8 cellular contexts compared by ENCODE assay signal in the genomic region with DNA sequence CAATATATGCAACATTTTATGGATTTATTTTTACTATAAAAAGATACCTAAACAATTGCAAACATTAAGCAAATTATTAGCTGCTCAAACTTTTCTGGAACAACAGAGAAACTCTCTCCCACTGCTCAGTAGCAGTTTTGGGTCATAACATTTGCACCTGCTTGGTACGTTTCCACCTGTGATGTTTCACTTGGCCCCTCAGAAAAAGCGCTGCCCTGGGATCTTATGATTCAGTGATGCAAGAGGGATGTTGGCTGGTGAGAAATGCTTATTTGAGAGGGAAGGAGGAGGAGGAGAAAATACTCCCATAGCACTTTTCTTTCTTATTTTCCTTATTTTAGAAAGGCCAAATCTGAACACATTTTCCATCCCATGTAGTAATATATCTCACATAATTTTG. TPM values are rescaled to one million over a fixed set of nuclear protein-coding genes. Genes with fewer than 3 reads are reported as not detected.
DNase-seq lines count a peak whose midpoint lies in the region; ATAC-seq and TF ChIP-seq lines count a peak whose summit lies in the region.

No MANE protein-coding gene starts in this region.

- POLR2A ChIA-PET in activated naive CD8-positive, alpha-beta T cell treated with anti-CD3 and anti-CD28 coated beads, Interleukin-2, amount 10 ng/mL, durations not matched to agents 7 days and 5 days (lab: Charles Lee), result interaction anchor here (1.3 to 2.2 kb wide), 3 partner anchors 17 to 45 kb away, joined by 5 to 13 read pairs (median 10); a partner anchor contains a TSS

- H3K4me3 ChIP-seq in left lung, result peak overlapping the region in 1 of 2 donors; percentile 68
- peak overlapping the region; percentile 75 to 83 for H3K4me3 ChIP-seq in stomach smooth muscle (ENCODE audit: low read length in 2 of 2)

- peak overlapping the region; percentile 89 for H3K4me3 Mint-ChIP-seq in T-helper 1 cell treated with Interleukin-12 subunit alpha and Interleukin-12 subunit beta and Interleukin-4 antibody, amounts not matched to agents 30 μg/mL and 1 μg/mL, for 36 hours
- H3K4me3 Mint-ChIP-seq in activated naive CD8-positive, alpha-beta T cell treated with anti-CD3 and anti-CD28 coated beads, Interleukin-2, amount 10 ng/mL, durations not matched to agents 7 days and 5 days, result peak overlapping the region; percentile 78

- peaks cover 46% of the 10 kb centered on the region for H3K4me1 Mint-ChIP-seq in T-helper 1 cell treated with Interleukin-12 subunit alpha and Interleukin-12 subunit beta and Interleukin-4 antibody, amounts not matched to agents 30 μg/mL and 1 μg/mL, for 36 hours (ENCODE audit: low read depth)
- H3K4me1 Mint-ChIP-seq in activated naive CD8-positive, alpha-beta T cell treated with anti-CD3 and anti-CD28 coated beads, Interleukin-2, amount 10 ng/mL, durations not matched to agents 7 days and 5 days, result peaks cover 55% of the 10 kb centered on the region

- H3K27ac Mint-ChIP-seq in T-helper 1 cell treated with Interleukin-12 subunit alpha and Interleukin-12 subunit beta and Interleukin-4 antibody, amounts not matched to agents 30 μg/mL and 1 μg/mL, for 36 hours, result peak overlapping the region; percentile 41
- H3K27ac Mint-ChIP-seq in activated naive CD8-positive, alpha-beta T cell treated with anti-CD3 and anti-CD28 coated beads, Interleukin-2, amount 10 ng/mL, durations not matched to agents 7 days and 5 days, result peak overlapping the region; percentile 99

- H3K27ac ChIP-seq in left lung (peak overlapping the region; percentile 89 to 91), stomach smooth muscle (ENCODE audit: low read length) (peak overlapping the region; percentile 91)

- H3K27me3 ChIP-seq in left lung (no peaks in the 10 kb centered on the region), stomach smooth muscle (ENCODE audit: control insufficient read depth in 1 of 2, insufficient read depth in 2 of 2, low read length in 2 of 2) (no peaks in the 10 kb centered on the region)

- intact Hi-C loops in left lung (cut with DNase I), result loop anchor here in 1 of 2 donors (10.0 kb wide), 2 partner anchors 136 to 576 kb away; no protein-coding TSS in a partner anchor

- no peaks in the 10 kb centered on the region for H3K36me3 ChIP-seq in left lung
- no peaks in the 10 kb centered on the region for H3K36me3 ChIP-seq in stomach smooth muscle (ENCODE audit: control insufficient read depth in 2 of 2, insufficient read depth in 2 of 2, low read length in 2 of 2)

- peaks cover 19% of the 10 kb centered on the region for H3K36me3 Mint-ChIP-seq in T-helper 1 cell treated with Interleukin-12 subunit alpha and Interleukin-12 subunit beta and Interleukin-4 antibody, amounts not matched to agents 30 μg/mL and 1 μg/mL, for 36 hours (ENCODE audit: low read depth)
- H3K36me3 Mint-ChIP-seq in activated naive CD8-positive, alpha-beta T cell treated with anti-CD3 and anti-CD28 coated beads, Interleukin-2, amount 10 ng/mL, durations not matched to agents 7 days and 5 days, result peaks cover 22% of the 10 kb centered on the region

- H3K4me1 ChIP-seq in left lung, result peaks cover 12 to 29% of the 10 kb centered on the region in 2 donors
- peaks cover 24% of the 10 kb centered on the region for H3K4me1 ChIP-seq in stomach smooth muscle (ENCODE audit: control insufficient read depth, insufficient read depth, low read length)

- H3K27me3 Mint-ChIP-seq in T-helper 1 cell treated with Interleukin-12 subunit alpha and Interleukin-12 subunit beta and Interleukin-4 antibody, amounts not matched to agents 30 μg/mL and 1 μg/mL, for 36 hours (ENCODE audit: low read depth), result no peaks in the 10 kb centered on the region
- no peaks in the 10 kb centered on the region for H3K27me3 Mint-ChIP-seq in activated naive CD8-positive, alpha-beta T cell treated with anti-CD3 and anti-CD28 coated beads, Interleukin-2, amount 10 ng/mL, durations not matched to agents 7 days and 5 days

- TF ChIP-seq CTCF in left lung (IDR thresholded peaks at IDR 0.05), result no peak

- no peaks in the 10 kb centered on the region for H3K9me3 Mint-ChIP-seq in T-helper 1 cell treated with Interleukin-12 subunit alpha and Interleukin-12 subunit beta and Interleukin-4 antibody, amounts not matched to agents 30 μg/mL and 1 μg/mL, for 36 hours
- peaks cover 4% of the 10 kb centered on the region for H3K9me3 Mint-ChIP-seq in activated naive CD8-positive, alpha-beta T cell treated with anti-CD3 and anti-CD28 coated beads, Interleukin-2, amount 10 ng/mL, durations not matched to agents 7 days and 5 days

- no peak for DNase-seq in T-helper 1 cell
- DNase-seq in activated naive CD8-positive, alpha-beta T cell treated with anti-CD3 and anti-CD28 coated beads, Interleukin-2, amount 10 ng/mL, durations not matched to agents 7 days and 5 days, result no peak
- no peak for DNase-seq in left lung
- DNase-seq in NCI-H1694 treated with DMSO at 0.1 percent for 48 hours (lab: John Stamatoyannopoulos, UW), result no peak
- no peak for DNase-seq in MV-4-11 (lab: John Stamatoyannopoulos, UW)
- DNase-seq in foreskin melanocyte, result no peak

- ATAC-seq in activated naive CD8-positive, alpha-beta T cell treated with anti-CD3 and anti-CD28 coated beads, Interleukin-2, amount 10 ng/mL, durations not matched to agents 7 days and 5 days (ENCODE audit: low read depth), result no peak
- no peak for ATAC-seq in left lung

- peak overlapping the region in 1 of 2 donors; percentile 89 for H3K9ac ChIP-seq in stomach smooth muscle (ENCODE audit: low read length in 2 of 2)

- no peaks in the 10 kb centered on the region for H3K9me3 ChIP-seq in left lung
- no peaks in the 10 kb centered on the region for H3K9me3 ChIP-seq in stomach smooth muscle (ENCODE audit: control insufficient read depth in 2 of 2, low read length in 2 of 2)

RNA-seq across cellular contexts. Expression of a gene that starts 9.2 kb away (rescaled TPM):
- total RNA-seq in activated naive CD8-positive, alpha-beta T cell treated with anti-CD3 and anti-CD28 coated beads, Interleukin-2, amount 10 ng/mL, durations not matched to agents 7 days and 5 days, result 1 to 10 TPM; 6.5 to 8.0 TPM
- total RNA-seq in left lung, result 10 to 100 TPM; 13.3 to 15.9 TPM

RNA-seq across cellular contexts. Expression of a gene that starts 45.4 kb away (rescaled TPM):
- total RNA-seq in activated naive CD8-positive, alpha-beta T cell treated with anti-CD3 and anti-CD28 coated beads, Interleukin-2, amount 10 ng/mL, durations not matched to agents 7 days and 5 days, result 10 to 100 TPM; 33.1 to 44.9 TPM
- total RNA-seq in left lung, result 10 to 100 TPM; 33.3 to 40.1 TPM
